8 cellular contexts compared by ENCODE assay signal in genomic region chr11:67504950-67505561, GRCh38. TPM values are rescaled to one million over a fixed set of nuclear protein-coding genes. Genes with fewer than 3 reads are reported as not detected.
DNase-seq lines count a peak whose midpoint lies in the region; ATAC-seq and TF ChIP-seq lines count a peak whose summit lies in the region.

TSS of gene PITPNM1 (minus strand) at chr11:67505363. CDS start at chr11:67504180, 1,183 bp downstream.

- H3K79me2 ChIP-seq in hepatocyte: peaks cover 22% of the 10 kb centered on the region

- H2AFZ ChIP-seq in hepatocyte: peak within 1 kb of the TSS; percentile 37

- peak within 1 kb of the TSS; percentile 98 for H3K27ac ChIP-seq in hepatocyte

- peak; percentile 72 for DNase-seq in EL
- DNase-seq in HuH-7 (ENCODE audit: low spot score): peak; percentile 100
- no peak for DNase-seq in astrocyte of the cerebellum (ENCODE audit: low read depth)
- DNase-seq in hepatocyte (ENCODE audit: low spot score): peak; percentile 86
- peak; percentile 89 for DNase-seq in sciatic nerve (ENCODE audit: low spot score)
- DNase-seq in dedifferentiated amniotic fluid mesenchymal stem cell (ENCODE audit: extremely low spot score): no peak

- H3K4me2 ChIP-seq in hepatocyte: peak within 1 kb of the TSS; percentile 97

- H3K36me3 ChIP-seq in hepatocyte (replicated peaks; ENCODE audit: insufficient read depth, low read depth): no peaks in the 10 kb centered on the region

- H4K20me1 ChIP-seq in hepatocyte (ENCODE audit: insufficient read depth, poor library complexity, severe bottlenecking): peaks cover 9% of the 10 kb centered on the region

- no peaks in the 10 kb centered on the region for H3K27me3 ChIP-seq in hepatocyte

- in situ Hi-C loops in astrocyte of the cerebellum (cut with HindIII; ENCODE audit: low sequenced_read_pairs): no loop called here

- no peaks in the 10 kb centered on the region for H3K9me2 ChIP-seq in hepatocyte (replicated peaks; ENCODE audit: insufficient read depth)

- H3K9me3 ChIP-seq in hepatocyte (ENCODE audit: low read depth): no peaks in the 10 kb centered on the region

- H3K4me3 ChIP-seq in astrocyte of the cerebellum (ENCODE audit: low read depth, low read length): peak within 1 kb of the TSS; percentile 56
- H3K4me3 ChIP-seq in hepatocyte: peak within 1 kb of the TSS; percentile 76

- intact Hi-C loops in T-helper 1 cell treated with Interleukin-12 subunit alpha and Interleukin-12 subunit beta and Interleukin-4 antibody, amounts not matched to agents 30 ng/mL and 1 ng/mL, for 36 hours (cut with micrococcal nuclease): loop anchor here (5.0 kb wide), 1 partner anchor 527 kb away; the partner anchor contains the start of gene NDUFS8
- intact Hi-C loops in sciatic nerve (cut with DNase I): loop anchor here (5.0 kb wide), 1 partner anchor 108 kb away; no protein-coding TSS in a partner anchor

- 2% methylated on average over 28 of the region's 58 CpGs for WGBS in hepatocyte (ENCODE audit: low lambda C conversion rate, missing lambda C conversion rate)

- ATAC-seq in sciatic nerve (peak; percentile 47), GM18870 (IDR thresholded peaks at IDR 0.05; ENCODE audit: unreplicated experiment) (no peak)

- peaks cover 22% of the 10 kb centered on the region for H3K4me1 ChIP-seq in hepatocyte (ENCODE audit: insufficient read depth)

- TF ChIP-seq CTCF in astrocyte of the cerebellum (IDR thresholded peaks at IDR 0.05; ENCODE audit: low read depth, low read length, missing control alignments) (no peak), hepatocyte (IDR thresholded peaks at IDR 0.05; ENCODE audit: poor library complexity) (no peak)

RNA-seq across cellular contexts. Expression of gene PITPNM1, which starts in this region (rescaled TPM):
- total RNA-seq in T-helper 1 cell treated with Interleukin-12 subunit alpha and Interleukin-12 subunit beta and Interleukin-4 antibody, amounts not matched to agents 30 ng/mL and 1 ng/mL, for 36 hours: 118 and 119 TPM in 2 replicates
- total RNA-seq in hepatocyte (26.3 and 28.1 TPM in 2 replicates), sciatic nerve (80.0 TPM)
- polyA plus RNA-seq in hepatocyte: 32.4 and 39.8 TPM in 2 replicates

Comparison
In these comparisons a context has a peak if more than half of its experiments do, and no peak if none do; other contexts are left out.
1. DNase-seq: peak in EL (single experiment), HuH-7 (single experiment), hepatocyte (single experiment) and sciatic nerve (single experiment); none in astrocyte of the cerebellum (single experiment) and dedifferentiated amniotic fluid mesenchymal stem cell (single experiment).